In the genomic region with DNA sequence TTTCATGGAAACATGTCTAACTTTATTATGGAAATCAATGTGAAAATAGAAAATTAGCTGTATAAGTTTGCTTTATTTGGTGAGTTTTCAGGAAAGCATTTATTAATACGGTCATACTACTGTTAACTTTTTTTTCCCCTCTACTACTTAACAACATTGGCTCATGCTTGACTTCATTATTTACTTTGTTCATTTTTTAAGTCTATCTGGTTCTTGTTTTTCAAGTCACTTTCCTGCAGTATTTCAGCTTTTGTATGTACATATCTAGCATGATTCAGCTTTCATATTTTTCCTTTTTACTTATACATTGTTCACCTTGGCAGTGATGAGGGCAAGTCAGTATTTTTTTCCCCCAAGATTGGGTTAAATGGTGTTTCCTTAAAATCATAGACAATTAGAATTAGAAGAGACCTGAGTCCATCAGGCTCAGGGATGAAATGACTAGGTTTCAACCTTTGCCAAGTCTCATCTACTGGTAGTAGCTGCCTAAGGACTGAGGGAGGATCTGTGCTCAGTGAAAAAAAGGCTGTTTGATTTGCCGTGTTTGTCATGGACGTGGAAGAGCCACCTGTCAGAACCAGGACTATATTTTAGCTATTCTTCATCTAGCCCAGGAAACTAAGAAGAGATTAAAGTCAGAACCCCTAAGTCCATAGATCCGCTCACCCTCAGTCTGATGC, we compare ENCODE assay signal across 10 cellular contexts. TPM values are rescaled to one million over a fixed set of nuclear protein-coding genes. Genes with fewer than 3 reads are reported as not detected.
DNase-seq lines count a peak whose midpoint lies in the region; ATAC-seq and TF ChIP-seq lines count a peak whose summit lies in the region.
"Had no signal": no experiment of that assay in that cellular context is flagged by ENCODE, and none has a peak within 500 bp of the region (broad histone marks: within the 10 kb centered on the region; RNA-seq: fewer than 3 reads in every experiment).

No MANE protein-coding gene starts in this region.

- H3K4me3 Mint-ChIP-seq in GM23338: no peak overlapping the region
- no peak overlapping the region for H3K4me3 Mint-ChIP-seq in endothelial cell (ENCODE audit: unreplicated experiment)

- H3K9me3 Mint-ChIP-seq in GM23338 (no peaks in the 10 kb centered on the region), endothelial cell (ENCODE audit: unreplicated experiment) (no peaks in the 10 kb centered on the region)

- H3K9me2 ChIP-seq in GM23338 (ENCODE audit: insufficient read depth): no peaks in the 10 kb centered on the region

- H3K27ac Mint-ChIP-seq in GM23338: no peak overlapping the region
- H3K27ac Mint-ChIP-seq in endothelial cell (ENCODE audit: unreplicated experiment): no peak overlapping the region

- no peak overlapping the region for H2AFZ ChIP-seq in GM23338

- H3K27me3 ChIP-seq in GM23338 (ENCODE audit: insufficient read depth) (no peaks in the 10 kb centered on the region), foreskin keratinocyte (no peaks in the 10 kb centered on the region), stomach (no peaks in the 10 kb centered on the region)

- H3K36me3 ChIP-seq in GM23338 (ENCODE audit: insufficient read depth) (no peaks in the 10 kb centered on the region), stomach (no peaks in the 10 kb centered on the region)

- 36 to 67% (median 42%) methylated on average over 4 of the region's 4 CpGs for WGBS in stomach, 5 donors

- H3K27me3 Mint-ChIP-seq in GM23338 (ENCODE audit: insufficient read depth, low read depth, poor library complexity) (no peaks in the 10 kb centered on the region), endothelial cell (ENCODE audit: unreplicated experiment) (no peaks in the 10 kb centered on the region)

- peaks cover 94% of the 10 kb centered on the region for H3K79me2 ChIP-seq in GM23338 (replicated peaks; ENCODE audit: insufficient read depth)

- no peak for TF ChIP-seq POLR2A in stomach (IDR thresholded peaks at IDR 0.05)

- intact Hi-C loops in stomach (cut with DNase I; ENCODE audit: low total_unique reads): no loop called here

- H3K4me1 ChIP-seq in GM23338 (ENCODE audit: insufficient read depth) (peaks cover 41% of the 10 kb centered on the region), foreskin keratinocyte (peaks cover 90% of the 10 kb centered on the region), stomach (peaks cover 59 to 95% (median 75%) of the 10 kb centered on the region in 4 donors)

- TF ChIP-seq EP300 in stomach (IDR thresholded peaks at IDR 0.05): no peak

- no peak overlapping the region for H3K4me3 ChIP-seq in GM23338
- no peak overlapping the region for H3K4me3 ChIP-seq in stomach

- H3K4me1 Mint-ChIP-seq in GM23338 (peaks cover 50% of the 10 kb centered on the region), endothelial cell (ENCODE audit: unreplicated experiment) (peaks cover 33% of the 10 kb centered on the region)

- no peaks in the 10 kb centered on the region for H3K9me3 ChIP-seq in stomach

- no peak overlapping the region for H3K27ac ChIP-seq in GM23338 (ENCODE audit: low read depth)
- peak overlapping the region; percentile 82 for H3K27ac ChIP-seq in foreskin keratinocyte
- H3K27ac ChIP-seq in stomach: peak overlapping the region; percentile 30 to 80 (median 48)

- H3F3A ChIP-seq in GM23338 (replicated peaks; ENCODE audit: low read depth): no peaks in the 10 kb centered on the region

- H3K4me2 ChIP-seq in GM23338: no peak overlapping the region

- peaks cover 22% of the 10 kb centered on the region for H4K20me1 ChIP-seq in GM23338 (replicated peaks; ENCODE audit: insufficient read depth)

- ATAC-seq in GM23338: 0 out of 3 replicates have a peak, but pooled peaks have one; percentile 22
- ATAC-seq in SK-N-SH treated with all-trans-retinoic acid at 6 μM for 48 hours: peak; percentile 36
- no peak for ATAC-seq in foreskin keratinocyte

- H3K36me3 Mint-ChIP-seq in GM23338 (ENCODE audit: low read depth): no peaks in the 10 kb centered on the region
- H3K36me3 Mint-ChIP-seq in endothelial cell (ENCODE audit: low read depth, unreplicated experiment): no peaks in the 10 kb centered on the region

- no peak for TF ChIP-seq CTCF in GM23338 (conservative IDR thresholded peaks at IDR 0.05; ENCODE audit: low read depth in 2 of 2)
- TF ChIP-seq CTCF in foreskin keratinocyte (conservative IDR thresholded peaks at IDR 0.05): no peak
- no peak for TF ChIP-seq CTCF in stomach (IDR thresholded peaks at IDR 0.05)
- TF ChIP-seq CTCF in endothelial cell (IDR thresholded peaks at IDR 0.05; ENCODE audit: unreplicated experiment): no peak

- no peak for DNase-seq in GM23338 (ENCODE audit: low spot score)
- no peak for DNase-seq in foreskin keratinocyte
- no peak for DNase-seq in stomach
- no peak for DNase-seq in NCI-H748 (lab: John Stamatoyannopoulos, UW; ENCODE audit: unreplicated experiment)
- no peak for DNase-seq in endothelial cell (ENCODE audit: low spot score)
- no peak for DNase-seq in NCI-H524 (lab: John Stamatoyannopoulos, UW)
- DNase-seq: activated CD4-positive, alpha-beta T cell treated with anti-CD3 and anti-CD28 coated beads for 48 hours; activated gamma-delta T cell; NCI-H187 treated with DMSO at 0.1 percent for 48 hours had no signal

TF ChIP-seq in GM23338, 12 proteins besides CTCF, POLR2A, EP300 and RAD21 (continues in another document):
- no peak for TF ChIP-seq CREB1 (CRISPR knock-in tag; IDR thresholded peaks at IDR 0.05; ENCODE audit: low read depth)
- no peak for TF ChIP-seq ZNF114 (CRISPR knock-in tag; IDR thresholded peaks at IDR 0.05)
- TF ChIP-seq POLR2AphosphoS5 (IDR thresholded peaks at IDR 0.05; ENCODE audit: low read depth): no peak
- no peak for TF ChIP-seq STAT1 (IDR thresholded peaks at IDR 0.05; ENCODE audit: unreplicated experiment)
- TF ChIP-seq ETS1 (IDR thresholded peaks at IDR 0.05): no peak
- TF ChIP-seq NANOG (IDR thresholded peaks at IDR 0.05; ENCODE audit: borderline replicate concordance): no peak
- no peak for TF ChIP-seq JUNB (IDR thresholded peaks at IDR 0.05; ENCODE audit: unreplicated experiment)

TF ChIP-seq in SK-N-SH treated with all-trans-retinoic acid at 6 μM for 48 hours, 23 proteins besides CTCF, POLR2A, EP300 and RAD21 (continues in another document):
- no peak for TF ChIP-seq TCF4 (CRISPR knock-in tag; IDR thresholded peaks at IDR 0.05; ENCODE audit: borderline replicate concordance)
- no peak for TF ChIP-seq ZC3H10 (CRISPR knock-in tag; IDR thresholded peaks at IDR 0.05)
- TF ChIP-seq GLIS3 (CRISPR knock-in tag; IDR thresholded peaks at IDR 0.05): no peak
- no peak for TF ChIP-seq PATZ1 (CRISPR knock-in tag; IDR thresholded peaks at IDR 0.05; ENCODE audit: borderline replicate concordance)
- TF ChIP-seq TOX (CRISPR knock-in tag; IDR thresholded peaks at IDR 0.05; ENCODE audit: borderline replicate concordance): no peak
- TF ChIP-seq TSHZ2 (CRISPR knock-in tag; IDR thresholded peaks at IDR 0.05): no peak
- no peak for TF ChIP-seq BACH2 (CRISPR knock-in tag; IDR thresholded peaks at IDR 0.05; ENCODE audit: borderline replicate concordance)
- no peak for TF ChIP-seq RARB (CRISPR knock-in tag; IDR thresholded peaks at IDR 0.05)
- no peak for TF ChIP-seq ISL1 (CRISPR knock-in tag; IDR thresholded peaks at IDR 0.05)
- no peak for TF ChIP-seq SNAI2 (CRISPR knock-in tag; IDR thresholded peaks at IDR 0.05)

RNA-seq across cellular contexts. Expression of gene TMOD3, which starts 15.4 kb away (rescaled TPM):
- total RNA-seq in GM23338 (2014; rRNA removed; shearing (Covaris generic)): 22.1 and 26.1 TPM in 2 replicates
- polyA plus RNA-seq in GM23338 (2016; fragmentation: Nextera tagmentation; extraction: Ambion mirVana) (23.4 and 29.9 TPM in 2 replicates), foreskin keratinocyte (23.8 and 29.1 TPM in 2 replicates), stomach (10 to 100 TPM; 10.1 to 14.5 (median 11.4) TPM)
- total RNA-seq in foreskin keratinocyte (119 and 120 TPM in 2 replicates), stomach (10 to 100 TPM; 12.1 to 64.3 (median 28.8) TPM), endothelial cell (ENCODE audit: unreplicated experiment) (51.0 TPM)
